ENCODE assay signal across 1 cellular context in genomic region chr6:43476744-43477143, GRCh38.
TF ChIP-seq lines count a peak whose summit lies in the region.

No MANE protein-coding gene starts in this region.

TF ChIP-seq in GM23338, 12 proteins besides CTCF, POLR2A, EP300 and RAD21 (continued from another document):
- TF ChIP-seq, protein P1, sequence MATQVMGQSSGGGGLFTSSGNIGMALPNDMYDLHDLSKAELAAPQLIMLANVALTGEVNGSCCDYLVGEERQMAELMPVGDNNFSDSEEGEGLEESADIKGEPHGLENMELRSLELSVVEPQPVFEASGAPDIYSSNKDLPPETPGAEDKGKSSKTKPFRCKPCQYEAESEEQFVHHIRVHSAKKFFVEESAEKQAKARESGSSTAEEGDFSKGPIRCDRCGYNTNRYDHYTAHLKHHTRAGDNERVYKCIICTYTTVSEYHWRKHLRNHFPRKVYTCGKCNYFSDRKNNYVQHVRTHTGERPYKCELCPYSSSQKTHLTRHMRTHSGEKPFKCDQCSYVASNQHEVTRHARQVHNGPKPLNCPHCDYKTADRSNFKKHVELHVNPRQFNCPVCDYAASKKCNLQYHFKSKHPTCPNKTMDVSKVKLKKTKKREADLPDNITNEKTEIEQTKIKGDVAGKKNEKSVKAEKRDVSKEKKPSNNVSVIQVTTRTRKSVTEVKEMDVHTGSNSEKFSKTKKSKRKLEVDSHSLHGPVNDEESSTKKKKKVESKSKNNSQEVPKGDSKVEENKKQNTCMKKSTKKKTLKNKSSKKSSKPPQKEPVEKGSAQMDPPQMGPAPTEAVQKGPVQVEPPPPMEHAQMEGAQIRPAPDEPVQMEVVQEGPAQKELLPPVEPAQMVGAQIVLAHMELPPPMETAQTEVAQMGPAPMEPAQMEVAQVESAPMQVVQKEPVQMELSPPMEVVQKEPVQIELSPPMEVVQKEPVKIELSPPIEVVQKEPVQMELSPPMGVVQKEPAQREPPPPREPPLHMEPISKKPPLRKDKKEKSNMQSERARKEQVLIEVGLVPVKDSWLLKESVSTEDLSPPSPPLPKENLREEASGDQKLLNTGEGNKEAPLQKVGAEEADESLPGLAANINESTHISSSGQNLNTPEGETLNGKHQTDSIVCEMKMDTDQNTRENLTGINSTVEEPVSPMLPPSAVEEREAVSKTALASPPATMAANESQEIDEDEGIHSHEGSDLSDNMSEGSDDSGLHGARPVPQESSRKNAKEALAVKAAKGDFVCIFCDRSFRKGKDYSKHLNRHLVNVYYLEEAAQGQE (IDR thresholded peaks at IDR 0.05; ENCODE audit: unreplicated experiment), result no peak
- TF ChIP-seq JUNB (IDR thresholded peaks at IDR 0.05; ENCODE audit: unreplicated experiment) (no peak), CREB1 (CRISPR knock-in tag; IDR thresholded peaks at IDR 0.05; ENCODE audit: low read depth) (no peak)
TF ChIP-seq in GM23338: peak in this region for 0.
